ENCODE assay signal across 8 cellular contexts in the genomic region with DNA sequence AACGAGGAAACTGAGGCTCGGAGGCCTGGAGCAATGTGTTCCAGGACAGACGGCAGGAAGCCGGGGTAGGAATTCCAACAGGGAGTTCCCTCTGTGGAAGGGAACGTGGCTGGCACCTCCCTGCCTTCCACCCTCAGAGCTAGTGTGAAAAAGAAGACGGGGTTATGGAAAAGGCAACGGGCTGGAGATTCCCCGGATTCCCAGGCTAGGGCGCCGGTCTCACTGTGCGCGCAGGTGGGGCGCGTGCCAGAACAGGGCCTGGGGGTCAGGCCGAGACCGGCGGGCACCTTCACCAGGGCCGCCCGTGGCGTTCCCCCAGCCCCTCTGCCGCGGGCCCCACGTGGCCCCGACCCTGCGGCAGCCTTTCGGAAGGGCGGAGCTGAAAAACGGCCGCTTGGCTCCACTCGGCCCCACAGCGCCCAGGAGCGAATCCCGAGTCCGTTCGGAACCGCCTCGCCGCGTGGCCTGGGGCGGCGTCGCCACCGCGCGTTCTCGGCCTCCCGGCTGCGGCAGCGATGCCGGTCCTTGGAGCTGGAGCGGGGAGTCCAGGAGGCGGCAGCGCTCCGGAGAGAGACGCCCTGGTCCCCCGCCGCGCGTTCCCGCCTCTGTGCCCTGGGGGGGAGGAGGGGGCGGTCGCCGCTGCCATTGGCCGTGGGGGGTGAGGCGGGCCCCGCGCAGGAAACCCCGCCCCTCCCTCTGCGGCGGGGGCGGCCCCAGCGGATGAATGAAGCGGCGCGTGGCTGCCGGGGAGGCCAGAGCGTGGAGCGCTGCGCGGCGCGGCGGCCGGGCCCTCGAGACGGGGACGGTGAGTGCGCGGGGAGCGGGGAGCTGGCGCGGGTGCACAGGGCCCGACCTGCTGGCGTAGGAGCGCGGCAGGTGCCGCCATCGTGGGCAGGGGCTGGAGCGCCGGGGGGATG. TPM values are rescaled to one million over a fixed set of nuclear protein-coding genes. Genes with fewer than 3 reads are reported as not detected.
DNase-seq lines count a peak whose midpoint lies in the region; ATAC-seq and TF ChIP-seq lines count a peak whose summit lies in the region.

A gene with protein sequence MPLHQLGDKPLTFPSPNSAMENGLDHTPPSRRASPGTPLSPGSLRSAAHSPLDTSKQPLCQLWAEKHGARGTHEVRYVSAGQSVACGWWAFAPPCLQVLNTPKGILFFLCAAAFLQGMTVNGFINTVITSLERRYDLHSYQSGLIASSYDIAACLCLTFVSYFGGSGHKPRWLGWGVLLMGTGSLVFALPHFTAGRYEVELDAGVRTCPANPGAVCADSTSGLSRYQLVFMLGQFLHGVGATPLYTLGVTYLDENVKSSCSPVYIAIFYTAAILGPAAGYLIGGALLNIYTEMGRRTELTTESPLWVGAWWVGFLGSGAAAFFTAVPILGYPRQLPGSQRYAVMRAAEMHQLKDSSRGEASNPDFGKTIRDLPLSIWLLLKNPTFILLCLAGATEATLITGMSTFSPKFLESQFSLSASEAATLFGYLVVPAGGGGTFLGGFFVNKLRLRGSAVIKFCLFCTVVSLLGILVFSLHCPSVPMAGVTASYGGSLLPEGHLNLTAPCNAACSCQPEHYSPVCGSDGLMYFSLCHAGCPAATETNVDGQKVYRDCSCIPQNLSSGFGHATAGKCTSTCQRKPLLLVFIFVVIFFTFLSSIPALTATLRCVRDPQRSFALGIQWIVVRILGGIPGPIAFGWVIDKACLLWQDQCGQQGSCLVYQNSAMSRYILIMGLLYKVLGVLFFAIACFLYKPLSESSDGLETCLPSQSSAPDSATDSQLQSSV (plus strand): TSS at position 755 of the 917 bp plus-strand sequence. CDS start 13,952 bp downstream, outside the sequence.

- H3K27me3 ChIP-seq in colonic mucosa (no peaks in the 10 kb centered on the region), right lobe of liver (peaks cover 0 to 9% of the 10 kb centered on the region in 2 donors)

- WGBS in right lobe of liver (ENCODE audit: insufficient coverage, low coverage, low lambda C conversion rate, missing lambda C conversion rate): 3% methylated on average over 11 of the region's 100 CpGs

- H3K27ac ChIP-seq in colonic mucosa (peak within 1 kb of the TSS; percentile 84), right lobe of liver (no peak within 1 kb of the TSS)

- no peak for TF ChIP-seq CTCF in colonic mucosa (IDR thresholded peaks at IDR 0.05)
- TF ChIP-seq CTCF in right lobe of liver (IDR thresholded peaks at IDR 0.05): no peak

- DNase-seq in NCI-H2107 treated with DMSO at 0.1 percent for 48 hours (lab: John Stamatoyannopoulos, UW; ENCODE audit: unreplicated experiment) (peak; percentile 42), NCI-H2107 (lab: John Stamatoyannopoulos, UW) (no peak), NCI-H446 (lab: John Stamatoyannopoulos, UW) (peak; percentile 37 to 91), colonic mucosa (peak; percentile 85), right lobe of liver (peak; percentile 73 to 85 (median 80))
- DNase-seq in activated CD4-positive, alpha-beta T cell treated with anti-CD3 and anti-CD28 coated beads for 48 hours: peak; percentile 90
- peak; percentile 72 to 88 (median 74) for DNase-seq in stimulated activated CD4-positive, alpha-beta T cell treated with anti-CD3 and anti-CD28 coated beads, TNF-alpha, amount 100 ng/mL, for 24 hours (ENCODE audit: low read depth in 3 of 3)

- peak within 1 kb of the TSS; percentile 57 to 72 for H3K9ac ChIP-seq in colonic mucosa (ENCODE audit: low read depth in 2 of 2, low read length in 2 of 2)

- H3K36me3 ChIP-seq in colonic mucosa: no peaks in the 10 kb centered on the region
- H3K36me3 ChIP-seq in right lobe of liver: no peaks in the 10 kb centered on the region

- H3K4me1 ChIP-seq in colonic mucosa: peaks cover 35% of the 10 kb centered on the region
- peaks cover 0 to 13% (median 0%) of the 10 kb centered on the region in 4 donors for H3K4me1 ChIP-seq in right lobe of liver

- intact Hi-C loops in colonic mucosa (cut with DNase I): no loop called here
- intact Hi-C loops in right lobe of liver (cut with DNase I): no loop called here

- peak; percentile 78 for TF ChIP-seq POLR2A in right lobe of liver (IDR thresholded peaks at IDR 0.05)

- H3K9me3 ChIP-seq in colonic mucosa (no peaks in the 10 kb centered on the region), right lobe of liver (no peaks in the 10 kb centered on the region)

- peak; percentile 44 for ATAC-seq in HG03108 (IDR thresholded peaks at IDR 0.05; ENCODE audit: unreplicated experiment)
- ATAC-seq in right lobe of liver: peak; percentile 83 to 89 (median 87)

- H3K4me3 ChIP-seq in colonic mucosa (peak within 1 kb of the TSS; percentile 68), right lobe of liver (peak within 1 kb of the TSS; percentile 32 to 48 (median 45))

RNA-seq across cellular contexts. Expression of the gene that starts here (rescaled TPM):
- 10 to 100 TPM; 39.7 to 42.9 TPM for total RNA-seq in colonic mucosa
- 1 to 10 TPM in 5 of 6 experiments, under 1 TPM in 1; 0.93 to 8.8 (median 4.3) TPM for total RNA-seq in right lobe of liver

Comparison
In these comparisons a context has a peak if more than half of its experiments do, and no peak if none do; other contexts are left out.
1. RNA of the gene that starts here (total RNA-seq): 39.7 to 42.9 TPM in colonic mucosa; 0.93 to 8.8 TPM in right lobe of liver; every median in the first group is over 4 times any median in the second.